23 cellular contexts compared by ENCODE assay signal in the genomic region with DNA sequence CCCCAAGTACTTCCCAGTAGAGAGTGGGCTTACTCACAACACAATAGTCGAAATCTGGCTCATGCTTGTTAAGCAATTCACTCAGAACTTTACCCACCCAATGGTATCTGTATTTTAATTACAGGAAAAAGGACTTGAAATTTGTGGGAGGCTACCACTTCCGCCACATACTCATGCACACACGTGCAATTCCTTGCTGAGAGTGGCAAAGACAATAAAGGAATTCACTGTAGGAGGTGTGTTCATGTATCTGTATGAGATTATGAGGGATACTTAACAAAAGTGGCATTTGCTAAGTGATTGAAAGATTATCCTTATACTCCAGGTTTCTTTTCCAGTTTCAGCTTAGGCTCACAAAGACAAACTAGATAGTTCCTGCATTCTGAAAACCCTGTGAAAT. TPM values are rescaled to one million over a fixed set of nuclear protein-coding genes. Genes with fewer than 3 reads are reported as not detected.
"Had no signal": no experiment of that assay in that cellular context is flagged by ENCODE, and none has a peak within 500 bp of the region (broad histone marks: within the 10 kb centered on the region; RNA-seq: fewer than 3 reads in every experiment).

No MANE protein-coding gene starts in this region.

- DNase-seq: activated CD4-positive, alpha-beta T cell treated with anti-CD3 and anti-CD28 coated beads for 48 hours; activated CD4-positive, alpha-beta T cell treated with anti-CD3 and anti-CD28 coated beads, Interleukin-2, amount 50 U/mL, for 1 hour; activated CD4-positive, alpha-beta T cell treated with anti-CD3 and anti-CD28 coated beads, Interleukin-2, amount 50 U/mL, for 48 hours; activated CD8-positive, alpha-beta memory T cell treated with anti-CD3 and anti-CD28 coated beads for 24 hours; activated CD8-positive, alpha-beta T cell treated with anti-CD3 and anti-CD28 coated beads for 36 hours; activated effector memory CD4-positive, alpha-beta T cell treated with anti-CD3 and anti-CD28 coated beads, Interleukin-2, amount 50 U/mL, for 16 hours; activated naive CD4-positive, alpha-beta T cell treated with anti-CD3 and anti-CD28 coated beads, Interleukin-2, amount 10 ng/mL, durations not matched to agents 7 days and 5 days; activated naive CD8-positive, alpha-beta T cell treated with anti-CD3 and anti-CD28 coated beads, Interleukin-2, amount 10 ng/mL, durations not matched to agents 7 days and 5 days; activated T-cell treated with anti-CD3 and anti-CD28 coated beads, Interleukin-2, amount 50 U/mL, for 4 hours; cortex of kidney; dermis blood vessel endothelial cell; effector CD4-positive, alpha-beta T cell; effector memory CD8-positive, alpha-beta T cell; erythroblast; hippocampal formation; T-helper 2 cell had no signal

- ATAC-seq: activated CD8-positive, alpha-beta T cell treated with anti-CD3 and anti-CD28 coated beads for 36 hours; activated naive CD4-positive, alpha-beta T cell treated with anti-CD3 and anti-CD28 coated beads, Interleukin-2, amount 50 U/mL, for 72 hours; activated T-cell treated with anti-CD3 and anti-CD28 coated beads, Interleukin-2, amount 50 U/mL, for 4 hours; activated T-helper 17 cell treated with anti-CD3 and anti-CD28 coated beads, Interleukin-2, amount 50 U/mL, for 72 hours; effector memory CD8-positive, alpha-beta T cell; foreskin keratinocyte; gastroesophageal sphincter had no signal

- H3K9me3 ChIP-seq: ascending aorta had no signal

- H3K27me3 ChIP-seq: ascending aorta, breast epithelium had no signal

- H3K36me3 ChIP-seq: ascending aorta, breast epithelium, esophagus muscularis mucosa, gastroesophageal sphincter had no signal

- H3K27ac ChIP-seq: ascending aorta, breast epithelium, esophagus muscularis mucosa, foreskin keratinocyte, gastroesophageal sphincter had no signal

- H3K4me1 ChIP-seq: ascending aorta, breast epithelium had no signal

- H3K4me3 ChIP-seq: ascending aorta, breast epithelium, esophagus muscularis mucosa, gastroesophageal sphincter had no signal

RNA-seq across cellular contexts. Expression of a gene that starts 14.9 kb away (rescaled TPM):
- total RNA-seq: activated CD8-positive, alpha-beta T cell treated with anti-CD3 and anti-CD28 coated beads for 36 hours; activated naive CD4-positive, alpha-beta T cell treated with anti-CD3 and anti-CD28 coated beads, Interleukin-2, amount 50 U/mL, for 72 hours; activated naive CD8-positive, alpha-beta T cell treated with anti-CD3 and anti-CD28 coated beads, Interleukin-2, amount 10 ng/mL, durations not matched to agents 7 days and 5 days; activated T-cell treated with anti-CD3 and anti-CD28 coated beads, Interleukin-2, amount 50 U/mL, for 4 hours; activated T-helper 17 cell treated with anti-CD3 and anti-CD28 coated beads, Interleukin-2, amount 50 U/mL, for 72 hours had no signal
